18 cellular contexts compared by ENCODE assay signal in genomic region chr1:202837746-202838145, GRCh38. TPM values are rescaled to one million over a fixed set of nuclear protein-coding genes. Genes with fewer than 3 reads are reported as not detected.
"Had no signal": no experiment of that assay in that cellular context is flagged by ENCODE, and none has a peak within 500 bp of the region (broad histone marks: within the 10 kb centered on the region; RNA-seq: fewer than 3 reads in every experiment).

No MANE protein-coding gene starts in this region.

- H3K4me3 Mint-ChIP-seq: activated naive CD4-positive, alpha-beta T cell treated with anti-CD3 and anti-CD28 coated beads, Interleukin-2, amount 10 ng/mL, durations not matched to agents 7 days and 5 days had no signal

- H3K4me2 ChIP-seq: SK-N-SH had no signal

- DNase-seq: activated CD4-positive, alpha-beta T cell treated with anti-CD3 and anti-CD28 coated beads for 4 hours; activated naive CD4-positive, alpha-beta T cell treated with anti-CD3 and anti-CD28 coated beads, Interleukin-2, amount 10 ng/mL, durations not matched to agents 7 days and 5 days; activated T-cell treated with anti-CD3 and anti-CD28 coated beads for 4 hours; heart right ventricle; left colon; midbrain; SK-N-SH; stimulated activated CD4-positive, alpha-beta T cell treated with anti-CD3 and anti-CD28 coated beads, Interleukin-4, amount 100 ng/mL, for 4 hours; stimulated activated naive CD8-positive, alpha-beta T cell treated with anti-CD3 and anti-CD28 coated beads, Interleukin-15, Interleukin-2, amounts not matched to agents 100 U/mL and 50 U/mL, for 24 hours; testis; upper lobe of right lung had no signal

- H3K9ac ChIP-seq: SK-N-SH had no signal

- H3K9me3 ChIP-seq: adrenal gland, gastroesophageal sphincter, heart right ventricle, neutrophil, SK-N-SH, testis, upper lobe of right lung had no signal

- H3K27ac Mint-ChIP-seq: activated naive CD4-positive, alpha-beta T cell treated with anti-CD3 and anti-CD28 coated beads, Interleukin-2, amount 10 ng/mL, durations not matched to agents 7 days and 5 days; activated T-helper 2 cell treated with anti-CD3 and anti-CD28 coated beads, Interferon-gamma antibody, Interleukin-2, Interleukin-4, amounts not matched to agents 10 μg/mL and 5 μg/mL and 100 μg/mL, durations not matched to agents 14 hours and 24 hours and 36 hours had no signal

- H3K27ac ChIP-seq: adrenal gland, gastroesophageal sphincter, heart right ventricle, testis, upper lobe of right lung had no signal

- H3K4me1 ChIP-seq: adrenal gland, gastroesophageal sphincter, testis had no signal

- H3K9me3 Mint-ChIP-seq: activated naive CD4-positive, alpha-beta T cell treated with anti-CD3 and anti-CD28 coated beads, Interleukin-2, amount 10 ng/mL, durations not matched to agents 7 days and 5 days; activated T-helper 2 cell treated with anti-CD3 and anti-CD28 coated beads, Interferon-gamma antibody, Interleukin-2, Interleukin-4, amounts not matched to agents 10 μg/mL and 5 μg/mL and 100 μg/mL, durations not matched to agents 14 hours and 24 hours and 36 hours had no signal

- H3K36me3 ChIP-seq: adrenal gland, gastroesophageal sphincter, heart right ventricle, neutrophil, upper lobe of right lung had no signal

- ATAC-seq: gastroesophageal sphincter; heart right ventricle; stimulated activated naive CD8-positive, alpha-beta T cell treated with anti-CD3 and anti-CD28 coated beads, Interleukin-15, Interleukin-2, amounts not matched to agents 100 U/mL and 50 U/mL, for 24 hours had no signal

- H3K36me3 Mint-ChIP-seq: activated naive CD4-positive, alpha-beta T cell treated with anti-CD3 and anti-CD28 coated beads, Interleukin-2, amount 10 ng/mL, durations not matched to agents 7 days and 5 days had no signal

- H3K27me3 ChIP-seq: adrenal gland, neutrophil, testis, upper lobe of right lung had no signal

- H3K4me3 ChIP-seq: adrenal gland, gastroesophageal sphincter, heart right ventricle, lung, testis, upper lobe of right lung had no signal

RNA-seq across cellular contexts. Expression of gene PCAT6, which starts 27.0 kb away (rescaled TPM):
- total RNA-seq: gastroesophageal sphincter; skeletal muscle tissue; T-helper 1 cell treated with Interleukin-12 subunit alpha and Interleukin-12 subunit beta and Interleukin-4 antibody, amounts not matched to agents 30 ng/mL and 1 ng/mL, for 36 hours had no signal
